9 cellular contexts compared by ENCODE assay signal in the genomic region with DNA sequence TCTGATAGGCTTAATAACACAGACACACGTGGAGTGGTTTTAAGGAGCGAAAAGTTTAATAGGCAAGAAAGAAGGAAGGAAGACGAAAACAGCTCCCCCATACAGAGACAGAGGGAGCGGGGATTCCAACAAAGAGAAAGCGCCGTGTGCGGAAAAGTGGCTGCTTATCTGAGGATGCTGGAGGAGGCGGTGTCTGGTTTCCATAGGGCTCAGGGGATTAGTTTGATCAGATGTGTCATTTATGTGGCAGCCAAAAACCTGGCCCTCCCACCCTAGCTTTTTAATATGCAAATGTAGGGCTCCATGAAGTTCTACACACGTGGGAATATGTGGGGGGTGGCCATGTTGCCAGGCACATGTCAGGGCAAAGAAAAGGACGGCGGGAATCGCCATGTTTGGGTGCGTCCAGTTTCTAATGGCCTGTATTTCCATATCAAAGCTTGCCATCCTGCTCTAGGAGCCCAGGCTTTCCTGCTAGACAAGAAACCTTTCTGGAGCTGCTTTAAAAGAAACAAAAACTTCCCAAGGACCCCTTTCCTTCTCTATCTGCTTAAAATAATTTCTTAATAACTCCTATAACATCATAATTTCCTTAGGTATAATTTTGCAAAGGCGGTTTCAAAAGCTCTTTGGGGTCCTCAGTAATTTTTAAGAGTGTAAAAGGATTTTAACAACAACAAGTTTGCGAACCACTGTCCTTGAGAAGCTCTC. TPM values are rescaled to one million over a fixed set of nuclear protein-coding genes. Genes with fewer than 3 reads are reported as not detected.
A peak's percentile ranks its signal among the peaks of the same experiment; 100 is the strongest.
DNase-seq lines count a peak whose midpoint lies in the region; ATAC-seq and TF ChIP-seq lines count a peak whose summit lies in the region.
"Had no signal": no experiment of that assay in that cellular context is flagged by ENCODE, and none has a peak within 500 bp of the region (broad histone marks: within the 10 kb centered on the region; RNA-seq: fewer than 3 reads in every experiment).

No MANE protein-coding gene starts in this region.

- TF ChIP-seq CTCF in WERI-Rb-1 (IDR thresholded peaks at IDR 0.05; ENCODE audit: low read depth, low read length) = no peak

- peak overlapping the region; percentile 87 for H3K4me3 Mint-ChIP-seq in activated CD4-positive, alpha-beta T cell treated with anti-CD3 and anti-CD28 coated beads, Interleukin-2, amount 10 ng/mL, durations not matched to agents 7 days and 5 days

- H3K36me3 Mint-ChIP-seq in activated CD4-positive, alpha-beta T cell treated with anti-CD3 and anti-CD28 coated beads, Interleukin-2, amount 10 ng/mL, durations not matched to agents 7 days and 5 days (ENCODE audit: low read depth) = no peaks in the 10 kb centered on the region

- no peaks in the 10 kb centered on the region for H3K27me3 ChIP-seq in WERI-Rb-1 (ENCODE audit: insufficient read depth, low read depth, severe bottlenecking)

- H3K27me3 Mint-ChIP-seq in activated CD4-positive, alpha-beta T cell treated with anti-CD3 and anti-CD28 coated beads, Interleukin-2, amount 10 ng/mL, durations not matched to agents 7 days and 5 days = no peaks in the 10 kb centered on the region

- H3K9me3 Mint-ChIP-seq in activated CD4-positive, alpha-beta T cell treated with anti-CD3 and anti-CD28 coated beads, Interleukin-2, amount 10 ng/mL, durations not matched to agents 7 days and 5 days = no peaks in the 10 kb centered on the region

- no peaks in the 10 kb centered on the region for H3K36me3 ChIP-seq in WERI-Rb-1

- DNase-seq in activated CD4-positive, alpha-beta T cell treated with anti-CD3 and anti-CD28 coated beads, Interleukin-2, amount 10 ng/mL, durations not matched to agents 7 days and 5 days = no peak
- DNase-seq in activated CD4-positive, alpha-beta T cell treated with anti-CD3 and anti-CD28 coated beads, Interleukin-2, amount 50 U/mL, for 1 hour = no peak
- DNase-seq in WERI-Rb-1 (no peak), iPS-NIHi7 (ENCODE audit: extremely low spot score) (peak; percentile 40), NCI-H345 (lab: John Stamatoyannopoulos, UW) (no peak), UCSD-AML1 (lab: John Stamatoyannopoulos, UW; ENCODE audit: unreplicated experiment) (no peak)

- H3K9me3 ChIP-seq in WERI-Rb-1 (ENCODE audit: severe bottlenecking) = no peaks in the 10 kb centered on the region

- H3K4me3 ChIP-seq in WERI-Rb-1 (ENCODE audit: low read depth, low read length) = no peak overlapping the region

- ATAC-seq in HG03196 (IDR thresholded peaks at IDR 0.05; ENCODE audit: unreplicated experiment) = no peak

- POLR2A ChIA-PET in activated CD4-positive, alpha-beta T cell treated with anti-CD3 and anti-CD28 coated beads, Interleukin-2, amount 10 ng/mL, durations not matched to agents 7 days and 5 days (lab: Charles Lee) = no interaction called here

- H3K27ac ChIP-seq in WERI-Rb-1 (0 out of 2 replicates have a peak overlapping the region, but pooled peaks have one; percentile 1), temporal lobe (ENCODE audit: low read depth, low read length) (peak overlapping the region; percentile 47)

- peaks cover 29% of the 10 kb centered on the region for H3K4me1 Mint-ChIP-seq in activated CD4-positive, alpha-beta T cell treated with anti-CD3 and anti-CD28 coated beads, Interleukin-2, amount 10 ng/mL, durations not matched to agents 7 days and 5 days

- CTCF ChIA-PET in activated CD4-positive, alpha-beta T cell treated with anti-CD3 and anti-CD28 coated beads, Interleukin-2, amount 10 ng/mL, durations not matched to agents 7 days and 5 days (lab: Charles Lee) = interaction anchor here (0.6 to 2.0 kb wide), 9 partner anchors 9 to 782 kb away, joined by 3 to 9 read pairs (median 3); partner anchors contain the start of gene NDUFAF3

- no peak overlapping the region for H3K27ac Mint-ChIP-seq in activated CD4-positive, alpha-beta T cell treated with anti-CD3 and anti-CD28 coated beads, Interleukin-2, amount 10 ng/mL, durations not matched to agents 7 days and 5 days

RNA-seq across cellular contexts. Expression of gene ZNF589, which starts 0.7 kb away (rescaled TPM):
- total RNA-seq in activated CD4-positive, alpha-beta T cell treated with anti-CD3 and anti-CD28 coated beads, Interleukin-2, amount 10 ng/mL, durations not matched to agents 7 days and 5 days = 10 to 100 TPM; 25.5 to 26.6 TPM
- 20.2 TPM for total RNA-seq in temporal lobe

RNA-seq across cellular contexts. Expression of gene CAMP, which starts 16.9 kb away (rescaled TPM):
- total RNA-seq in activated CD4-positive, alpha-beta T cell treated with anti-CD3 and anti-CD28 coated beads, Interleukin-2, amount 10 ng/mL, durations not matched to agents 7 days and 5 days = not detected
- total RNA-seq in temporal lobe = not detected
- total RNA-seq: pulmonary artery endothelial cell had no signal

RNA-seq across cellular contexts. Expression of gene CDC25A, which starts 51.9 kb away (rescaled TPM):
- total RNA-seq in activated CD4-positive, alpha-beta T cell treated with anti-CD3 and anti-CD28 coated beads, Interleukin-2, amount 10 ng/mL, durations not matched to agents 7 days and 5 days = 10 to 100 TPM; 23.4 to 23.5 TPM
- 3.0 TPM for total RNA-seq in temporal lobe
